3 cellular contexts compared by ENCODE assay signal in the genomic region with DNA sequence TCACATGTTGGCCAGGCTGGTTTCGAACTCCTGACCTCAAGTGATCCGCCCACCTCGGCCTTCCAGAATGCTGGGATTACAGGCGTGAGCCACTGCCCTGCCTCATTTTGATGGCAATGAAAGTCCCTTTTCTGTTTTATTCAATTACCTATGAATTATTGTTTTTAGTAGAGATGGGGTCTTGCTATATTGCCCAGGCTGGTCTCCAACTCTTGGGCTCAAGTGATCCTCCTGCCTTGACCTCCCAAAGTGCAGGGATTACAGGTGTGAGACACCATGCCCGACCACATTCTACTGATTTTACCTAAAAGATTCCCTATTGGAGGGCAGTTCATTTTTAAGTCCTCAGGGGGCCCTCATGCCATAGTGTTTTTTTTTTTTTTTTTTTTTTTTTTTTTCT. TPM values are rescaled to one million over a fixed set of nuclear protein-coding genes. Genes with fewer than 3 reads are reported as not detected.
"Had no signal": no experiment of that assay in that cellular context is flagged by ENCODE, and none has a peak within 500 bp of the region (broad histone marks: within the 10 kb centered on the region; RNA-seq: fewer than 3 reads in every experiment).

No MANE protein-coding gene starts in this region.

RNA-seq across cellular contexts. Expression of gene CLEC17A, which starts 40.9 kb away (rescaled TPM):
- total RNA-seq: NCI-H460, PC-9, RPMI7951 had no signal
